Comparison of ENCODE assay signal across 8 cellular contexts in the genomic region with DNA sequence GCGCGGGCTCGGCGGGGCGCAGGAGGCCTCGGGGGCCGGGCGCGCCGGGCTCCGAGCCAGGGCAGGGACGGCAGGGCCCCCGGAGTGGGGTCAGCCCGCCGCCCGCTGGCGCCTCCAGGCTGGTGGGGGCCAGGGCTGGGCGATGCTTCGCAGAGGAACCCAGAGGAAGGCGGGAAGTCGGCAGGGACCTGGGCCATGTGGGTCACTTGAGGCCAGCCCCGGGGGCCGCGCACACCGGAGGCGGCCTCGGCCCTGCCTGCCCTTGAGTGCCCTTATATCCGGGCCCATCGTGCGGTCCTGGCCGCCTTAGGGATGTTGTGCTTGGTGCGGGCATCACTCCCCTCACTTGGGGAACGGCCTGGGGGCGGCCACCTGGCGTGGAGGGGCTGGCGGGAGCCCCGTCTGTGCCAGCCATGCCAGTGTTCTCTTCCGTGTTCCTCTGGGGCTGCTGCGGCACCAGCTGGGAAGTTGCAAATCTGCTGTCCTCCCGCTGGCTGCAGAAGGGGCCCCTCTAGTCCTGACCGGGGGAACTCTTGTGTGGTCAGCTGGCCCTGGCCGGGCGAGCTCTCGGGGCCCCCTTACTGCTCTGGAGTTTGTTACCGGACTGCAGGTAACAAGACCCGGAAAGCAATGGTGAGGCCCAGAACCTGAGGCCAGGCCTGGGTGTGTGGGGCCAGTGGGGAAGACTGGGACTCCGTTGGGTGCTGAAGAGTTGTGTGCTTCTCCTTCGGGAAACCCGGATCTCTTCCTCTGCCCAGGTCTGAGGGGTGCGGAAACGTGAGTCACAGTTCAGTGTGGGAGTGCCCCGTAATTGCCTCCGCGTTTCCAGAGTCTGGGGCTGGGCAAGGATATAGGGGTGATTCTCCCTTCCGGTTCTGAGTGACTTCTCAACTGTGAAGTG. TPM values are rescaled to one million over a fixed set of nuclear protein-coding genes. Genes with fewer than 3 reads are reported as not detected.
DNase-seq lines count a peak whose midpoint lies in the region; ATAC-seq and TF ChIP-seq lines count a peak whose summit lies in the region.

No MANE protein-coding gene starts in this region.

- H3K36me3 Mint-ChIP-seq in T-helper 2 cell treated with Interferon-gamma antibody and Interleukin-4, amounts not matched to agents 5 μg/mL and 100 μg/mL, for 36 hours (ENCODE audit: low read depth) = peaks cover 6% of the 10 kb centered on the region
- H3K36me3 Mint-ChIP-seq in mesothelial cell of epicardium = no peaks in the 10 kb centered on the region

- DNase-seq in NCI-H82 (lab: John Stamatoyannopoulos, UW) = peak; percentile 46
- no peak for DNase-seq in NCI-H82 treated with DMSO at 0.1 percent for 48 hours (lab: John Stamatoyannopoulos, UW; ENCODE audit: unreplicated experiment)
- peak; percentile 60 for DNase-seq in T-helper 2 cell treated with Interferon-gamma antibody and Interleukin-4, amounts not matched to agents 5 μg/mL and 100 μg/mL, for 36 hours (ENCODE audit: low spot score)
- DNase-seq in colonic mucosa = peak; percentile 85
- peak in 1 of 2 experiments; percentile 53 for DNase-seq in mesothelial cell of epicardium (ENCODE audit: low spot score in 2 of 2, unreplicated experiment in 2 of 2)
- peak; percentile 26 for DNase-seq in thoracic aorta (ENCODE audit: low spot score)
- DNase-seq in NCI-H1105 (lab: John Stamatoyannopoulos, UW) = no peak

- H3K27me3 ChIP-seq in colonic mucosa = no peaks in the 10 kb centered on the region
- H3K27me3 ChIP-seq in thoracic aorta (replicated peaks; ENCODE audit: insufficient read depth) = no peaks in the 10 kb centered on the region

- intact Hi-C loops in colonic mucosa (cut with DNase I) = no loop called here

- peak overlapping the region; percentile 74 for H3K27ac ChIP-seq in colonic mucosa
- H3K27ac ChIP-seq in thoracic aorta = peak overlapping the region in 1 of 2 donors; percentile 45

- peak overlapping the region; percentile 92 to 97 for H3K9ac ChIP-seq in colonic mucosa (ENCODE audit: low read depth in 2 of 2, low read length in 2 of 2)

- no peaks in the 10 kb centered on the region for H3K9me3 Mint-ChIP-seq in T-helper 2 cell treated with Interferon-gamma antibody and Interleukin-4, amounts not matched to agents 5 μg/mL and 100 μg/mL, for 36 hours
- no peaks in the 10 kb centered on the region for H3K9me3 Mint-ChIP-seq in mesothelial cell of epicardium

- peaks cover 22% of the 10 kb centered on the region for H3K4me1 Mint-ChIP-seq in T-helper 2 cell treated with Interferon-gamma antibody and Interleukin-4, amounts not matched to agents 5 μg/mL and 100 μg/mL, for 36 hours (ENCODE audit: low read depth)
- peaks cover 25% of the 10 kb centered on the region for H3K4me1 Mint-ChIP-seq in mesothelial cell of epicardium

- peaks cover 31% of the 10 kb centered on the region for H3K4me1 ChIP-seq in colonic mucosa
- peaks cover 19 to 42% of the 10 kb centered on the region in 2 donors for H3K4me1 ChIP-seq in thoracic aorta (ENCODE audit: control insufficient read depth in 1 of 2, low read depth in 2 of 2)

- no peaks in the 10 kb centered on the region for H3K27me3 Mint-ChIP-seq in T-helper 2 cell treated with Interferon-gamma antibody and Interleukin-4, amounts not matched to agents 5 μg/mL and 100 μg/mL, for 36 hours (ENCODE audit: low read depth)
- H3K27me3 Mint-ChIP-seq in mesothelial cell of epicardium (ENCODE audit: low read depth) = no peaks in the 10 kb centered on the region

- peak overlapping the region; percentile 84 for H3K4me3 ChIP-seq in colonic mucosa
- peak overlapping the region; percentile 79 for H3K4me3 ChIP-seq in thoracic aorta

- H3K9me3 ChIP-seq in colonic mucosa (no peaks in the 10 kb centered on the region), thoracic aorta (no peaks in the 10 kb centered on the region)

- H3K36me3 ChIP-seq in colonic mucosa (no peaks in the 10 kb centered on the region), thoracic aorta (no peaks in the 10 kb centered on the region)

- H3K4me3 Mint-ChIP-seq in T-helper 2 cell treated with Interferon-gamma antibody and Interleukin-4, amounts not matched to agents 5 μg/mL and 100 μg/mL, for 36 hours = peak overlapping the region; percentile 95
- H3K4me3 Mint-ChIP-seq in mesothelial cell of epicardium = peak overlapping the region; percentile 81

- ATAC-seq in HG03457 (IDR thresholded peaks at IDR 0.05; ENCODE audit: unreplicated experiment) (peak; percentile 6), thoracic aorta (ENCODE audit: insufficient number of reproducible peaks, low FRiP score, low read depth) (no peak)

- peak overlapping the region; percentile 91 for H3K27ac Mint-ChIP-seq in T-helper 2 cell treated with Interferon-gamma antibody and Interleukin-4, amounts not matched to agents 5 μg/mL and 100 μg/mL, for 36 hours
- H3K27ac Mint-ChIP-seq in mesothelial cell of epicardium = peak overlapping the region; percentile 78

- TF ChIP-seq CTCF in colonic mucosa (IDR thresholded peaks at IDR 0.05) (no peak), mesothelial cell of epicardium (IDR thresholded peaks at IDR 0.05; ENCODE audit: unreplicated experiment) (no peak), thoracic aorta (IDR thresholded peaks at IDR 0.05) (no peak)

RNA-seq across cellular contexts. Expression of gene CAPN15, which starts 0.8 kb away (rescaled TPM):
- total RNA-seq in colonic mucosa = 100 to 1,000 TPM in 1 of 2 donors, 10 to 100 TPM in 1; 74.6 to 139 TPM
- 48.2 to 49.1 TPM (median 48.7 TPM) in 3 replicates for total RNA-seq in mesothelial cell of epicardium
- total RNA-seq in thoracic aorta = 10 to 100 TPM; 46.2 to 96.6 TPM

RNA-seq across cellular contexts. Expression of gene PRR35, which starts 31.8 kb away (rescaled TPM):
- total RNA-seq in colonic mucosa = not detected
- 0.25 TPM in 1 of 3 replicates, not detected in the others for total RNA-seq in mesothelial cell of epicardium
- under 1 TPM in 1 of 2 donors, not detected in 1; 0.42 TPM for total RNA-seq in thoracic aorta

RNA-seq across cellular contexts. Expression of gene NHLRC4, which starts 38.4 kb away (rescaled TPM):
- total RNA-seq in colonic mucosa = under 1 TPM; 0.32 to 0.35 TPM
- total RNA-seq in mesothelial cell of epicardium = 2.3 to 3.0 TPM (median 2.7 TPM) in 3 replicates
- 1 to 10 TPM; 2.0 to 3.2 TPM for total RNA-seq in thoracic aorta

RNA-seq across cellular contexts. Expression of gene PIGQ, which starts 41.4 kb away (rescaled TPM):
- total RNA-seq in colonic mucosa = 10 to 100 TPM; 25.6 to 59.3 TPM
- 78.5 to 86.7 TPM (median 84.8 TPM) in 3 replicates for total RNA-seq in mesothelial cell of epicardium
- 10 to 100 TPM; 54.2 to 80.1 TPM for total RNA-seq in thoracic aorta

Comparison
In these comparisons a context has a peak if more than half of its experiments do, and no peak if none do; other contexts are left out.
1. DNase-seq: peak in NCI-H82 (single experiment), T-helper 2 cell treated with Interferon-gamma antibody and Interleukin-4, amounts not matched to agents 5 μg/mL and 100 μg/mL, for 36 hours (single experiment), colonic mucosa (single experiment) and thoracic aorta (single experiment); none in NCI-H82 treated with DMSO at 0.1 percent for 48 hours (single experiment) and NCI-H1105 (single experiment).